8 cellular contexts compared by ENCODE assay signal in the genomic region with DNA sequence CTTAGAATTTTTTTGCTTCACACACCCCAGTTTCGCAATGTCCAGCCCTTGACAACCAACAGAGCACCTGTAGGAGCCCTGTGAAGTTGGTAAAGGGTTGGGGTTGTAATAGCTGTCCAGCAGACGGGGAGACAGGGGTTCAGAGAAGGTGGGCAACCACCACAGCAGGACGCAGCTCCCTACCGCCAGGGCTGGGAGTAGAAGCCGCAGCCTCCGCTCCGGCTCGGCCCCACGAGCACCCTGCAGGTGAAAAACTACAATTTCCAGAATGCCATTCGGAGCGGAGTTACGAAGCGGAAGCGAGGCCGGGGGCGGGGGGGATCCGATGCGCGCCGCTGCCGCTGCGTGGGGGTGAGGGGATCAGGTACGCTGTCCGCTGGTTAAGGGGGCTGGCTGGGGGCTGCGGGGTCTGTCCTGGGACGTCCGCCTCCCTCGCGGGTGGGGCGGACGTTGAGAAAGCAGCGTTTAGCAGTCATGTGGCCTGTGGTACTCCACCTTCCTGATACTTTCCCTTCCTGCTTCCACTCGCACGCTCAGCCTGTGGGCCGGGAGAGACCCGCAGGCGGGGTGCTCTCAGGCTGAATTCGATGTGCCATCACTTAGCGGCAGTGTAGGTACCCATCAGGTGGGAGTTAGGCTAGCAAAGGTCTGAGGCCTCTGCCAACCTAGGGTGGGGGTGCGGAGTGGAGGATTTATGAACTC. TPM values are rescaled to one million over a fixed set of nuclear protein-coding genes. Genes with fewer than 3 reads are reported as not detected.
DNase-seq lines count a peak whose midpoint lies in the region; ATAC-seq and TF ChIP-seq lines count a peak whose summit lies in the region.

A gene with protein sequence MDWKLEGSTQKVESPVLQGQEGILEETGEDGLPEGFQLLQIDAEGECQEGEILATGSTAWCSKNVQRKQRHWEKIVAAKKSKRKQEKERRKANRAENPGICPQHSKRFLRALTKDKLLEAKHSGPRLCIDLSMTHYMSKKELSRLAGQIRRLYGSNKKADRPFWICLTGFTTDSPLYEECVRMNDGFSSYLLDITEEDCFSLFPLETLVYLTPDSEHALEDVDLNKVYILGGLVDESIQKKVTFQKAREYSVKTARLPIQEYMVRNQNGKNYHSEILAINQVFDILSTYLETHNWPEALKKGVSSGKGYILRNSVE (plus strand): TSS at position 317 of the 702 bp plus-strand sequence. CDS start 8,127 bp downstream, outside the sequence.

- peaks cover 3% of the 10 kb centered on the region for H3K36me3 Mint-ChIP-seq in activated naive CD4-positive, alpha-beta T cell treated with anti-CD3 and anti-CD28 coated beads for 36 hours (ENCODE audit: low read depth)

- peak within 1 kb of the TSS; percentile 85 for H3K27ac Mint-ChIP-seq in activated naive CD4-positive, alpha-beta T cell treated with anti-CD3 and anti-CD28 coated beads for 36 hours

- peaks cover 7% of the 10 kb centered on the region; the same call in 1 of the 2 replicates for H3K79me2 ChIP-seq in KMS-11 (ENCODE audit: insufficient read depth, low read depth)

- H2AFZ ChIP-seq in KMS-11 (ENCODE audit: low read depth): peak within 1 kb of the TSS; percentile 91

- TF ChIP-seq CTCF in KMS-11 (conservative IDR thresholded peaks at IDR 0.05; ENCODE audit: low read depth, low read length): no peak

- H3K27me3 ChIP-seq in KMS-11 (ENCODE audit: insufficient read depth, low read depth) (no peaks in the 10 kb centered on the region), SJCRH30 (no peaks in the 10 kb centered on the region)

- peak; percentile 85 for ATAC-seq in GM21529 (IDR thresholded peaks at IDR 0.05; ENCODE audit: unreplicated experiment)

- no peak within 1 kb of the TSS for H3K4me3 ChIP-seq in KMS-11 (IDR thresholded peaks at IDR 0.05; ENCODE audit: insufficient read depth, low read depth, low read length)
- H3K4me3 ChIP-seq in SJCRH30: peak within 1 kb of the TSS; percentile 54

- H3K4me1 Mint-ChIP-seq in activated naive CD4-positive, alpha-beta T cell treated with anti-CD3 and anti-CD28 coated beads for 36 hours (ENCODE audit: low read depth): peaks cover 32% of the 10 kb centered on the region

- H3K27me3 Mint-ChIP-seq in activated naive CD4-positive, alpha-beta T cell treated with anti-CD3 and anti-CD28 coated beads for 36 hours (ENCODE audit: low read depth): no peaks in the 10 kb centered on the region

- H4K20me1 ChIP-seq in KMS-11 (ENCODE audit: insufficient read depth): no peaks in the 10 kb centered on the region

- intact Hi-C loops in activated naive CD4-positive, alpha-beta T cell treated with anti-CD3 and anti-CD28 coated beads for 36 hours (cut with micrococcal nuclease): loop anchor here (1.0 to 5.0 kb wide), 4 partner anchors 32 to 266 kb away; a partner anchor contains a TSS

- H3K9me3 ChIP-seq in SJCRH30 (replicated peaks): no peaks in the 10 kb centered on the region

- H3K9ac ChIP-seq in KMS-11: peak within 1 kb of the TSS; percentile 78

- peaks cover 12% of the 10 kb centered on the region for H3K4me1 ChIP-seq in KMS-11 (ENCODE audit: low read depth, poor library complexity, severe bottlenecking)
- no peaks in the 10 kb centered on the region for H3K4me1 ChIP-seq in SJCRH30

- H3K4me3 Mint-ChIP-seq in activated naive CD4-positive, alpha-beta T cell treated with anti-CD3 and anti-CD28 coated beads for 36 hours: peak within 1 kb of the TSS; percentile 96

- CTCF ChIA-PET in activated naive CD4-positive, alpha-beta T cell treated with anti-CD3 and anti-CD28 coated beads for 36 hours (lab: Charles Lee): no interaction called here

- no peaks in the 10 kb centered on the region for H3K9me3 Mint-ChIP-seq in activated naive CD4-positive, alpha-beta T cell treated with anti-CD3 and anti-CD28 coated beads for 36 hours

- H3K4me2 ChIP-seq in KMS-11: peak within 1 kb of the TSS; percentile 81

- peak; percentile 53 for DNase-seq in DMS153 treated with DMSO at 0.1 percent for 48 hours (lab: John Stamatoyannopoulos, UW; ENCODE audit: unreplicated experiment)
- peak; percentile 18 to 36 for DNase-seq in SJCRH30
- DNase-seq in activated naive CD4-positive, alpha-beta T cell treated with anti-CD3 and anti-CD28 coated beads for 36 hours: peak; percentile 77
- DNase-seq in globus pallidus (ENCODE audit: low spot score): peak; percentile 66
- peak in 50 of 56 donors; percentile 12 to 85 (median 57) for DNase-seq in nucleus accumbens (lab: John Stamatoyannopoulos, UW)
- peak; percentile 58 for DNase-seq in superior temporal gyrus (ENCODE audit: extremely low spot score)

- no peaks in the 10 kb centered on the region for H3K36me3 ChIP-seq in KMS-11 (ENCODE audit: insufficient read depth)
- H3K36me3 ChIP-seq in SJCRH30: no peaks in the 10 kb centered on the region

- peak within 1 kb of the TSS; percentile 41 for H3K27ac ChIP-seq in KMS-11
- no peak within 1 kb of the TSS for H3K27ac ChIP-seq in SJCRH30

RNA-seq across cellular contexts. Expression of the gene that starts here (rescaled TPM):
- total RNA-seq in SJCRH30 (2014; rRNA removed; shearing (Covaris generic)): 0.43 and 0.53 TPM in 2 replicates
- 1 to 10 TPM; 8.1 to 9.5 TPM for total RNA-seq in activated naive CD4-positive, alpha-beta T cell treated with anti-CD3 and anti-CD28 coated beads for 36 hours

Comparison
In these comparisons a context has a peak if more than half of its experiments do, and no peak if none do; other contexts are left out.
1. Peak in DNase-seq and H3K4me3 ChIP-seq in SJCRH30; RNA of the gene not detected or under 1 TPM.
2. DNase-seq: peak in every context shown above with its lines; median percentile 77 in activated naive CD4-positive, alpha-beta T cell treated with anti-CD3 and anti-CD28 coated beads for 36 hours; 66 in globus pallidus; 58 in superior temporal gyrus; 57 in nucleus accumbens; 53 in DMS153 treated with DMSO at 0.1 percent for 48 hours; 27 in SJCRH30.